In the genomic region with DNA sequence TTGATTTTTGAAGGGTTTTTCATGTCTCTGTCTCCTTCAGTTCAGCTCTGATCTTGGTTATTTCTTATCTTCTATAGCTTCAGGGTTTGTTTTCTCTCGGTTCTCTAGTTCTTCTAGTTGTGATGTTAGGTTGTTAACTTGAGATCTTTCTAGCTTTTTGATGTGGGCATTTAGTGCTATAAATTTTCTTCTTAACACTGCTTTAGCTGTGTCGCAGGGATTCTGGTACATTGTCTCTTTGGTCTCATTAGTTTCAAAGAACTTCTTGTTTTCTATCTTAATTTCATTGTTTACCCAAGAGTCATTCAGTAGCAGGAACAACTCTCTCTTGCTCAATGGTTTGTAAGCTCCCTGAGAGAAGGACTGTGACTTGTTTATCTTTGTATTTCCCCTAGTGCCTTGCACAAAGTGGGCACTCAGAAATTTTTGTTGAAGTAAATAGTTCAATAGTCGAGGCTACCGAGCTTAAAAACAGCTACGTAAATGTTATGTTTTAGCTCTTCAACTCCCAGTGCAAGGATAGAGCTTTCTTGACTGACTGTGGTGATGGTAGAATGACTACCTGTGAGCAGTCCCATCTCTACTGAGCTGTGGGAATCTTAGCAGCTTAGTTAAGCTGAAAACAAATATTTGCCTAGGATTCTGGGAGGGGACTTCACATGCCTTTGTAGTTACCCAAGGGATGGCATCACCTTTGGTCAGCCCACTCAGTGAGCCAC, we compare ENCODE assay signal across 21 cellular contexts.
"Had no signal": no experiment of that assay in that cellular context is flagged by ENCODE, and none has a peak within 500 bp of the region (broad histone marks: within the 10 kb centered on the region; RNA-seq: fewer than 3 reads in every experiment).

No MANE protein-coding gene starts in this region.

- ATAC-seq: activated naive CD4-positive, alpha-beta T cell treated with anti-CD3 and anti-CD28 coated beads, Interleukin-2, amount 50 U/mL, for 72 hours; mucosa of descending colon; sciatic nerve; stimulated activated memory B cell treated with anti-CD40 and anti-IgM and Interleukin-4, amounts not matched to agents 10 μg/mL and 1 μg/mL and 100 μg/mL, for 72 hours; upper lobe of right lung had no signal

- FAIRE-seq: endothelial cell of umbilical vein had no signal

- H3K4me1 ChIP-seq: adrenal gland, upper lobe of right lung had no signal

- H3K4me2 ChIP-seq: smooth muscle cell had no signal

- H3K4me3 ChIP-seq: adrenal gland, cardiac muscle cell, mucosa of descending colon, ovary, smooth muscle cell, upper lobe of right lung had no signal

- H3K36me3 ChIP-seq: adrenal gland, cardiac muscle cell, ovary, upper lobe of right lung had no signal

- H3K9me3 Mint-ChIP-seq: activated T-helper 1 cell treated with anti-CD3 and anti-CD28 coated beads, Interleukin-12 subunit alpha, Interleukin-12 subunit beta, Interleukin-2, Interleukin-4 antibody, amounts not matched to agents 30 ng/mL and 10 ng/mL and 1 ng/mL, durations not matched to agents 14 hours and 24 hours and 36 hours had no signal

- H3K27me3 ChIP-seq: adrenal gland, cardiac muscle cell, ovary, upper lobe of right lung had no signal

- H3K27ac ChIP-seq: adrenal gland, cardiac muscle cell, ovary, upper lobe of right lung, VCaP had no signal

- H3K27ac Mint-ChIP-seq: activated naive CD4-positive, alpha-beta T cell treated with anti-CD3 and anti-CD28 coated beads, Interleukin-2, amount 50 U/mL, for 72 hours; activated T-helper 1 cell treated with anti-CD3 and anti-CD28 coated beads, Interleukin-12 subunit alpha, Interleukin-12 subunit beta, Interleukin-2, Interleukin-4 antibody, amounts not matched to agents 30 ng/mL and 10 ng/mL and 1 ng/mL, durations not matched to agents 14 hours and 24 hours and 36 hours; naive B cell; stimulated activated memory B cell treated with anti-CD40 and anti-IgM and Interleukin-4, amounts not matched to agents 10 μg/mL and 1 μg/mL and 100 μg/mL, for 72 hours had no signal

- H3K9me3 ChIP-seq: adrenal gland, mucosa of descending colon, upper lobe of right lung had no signal

- H3K4me1 Mint-ChIP-seq: naive B cell; stimulated activated memory B cell treated with anti-CD40 and anti-IgM and Interleukin-4, amounts not matched to agents 10 μg/mL and 1 μg/mL and 100 μg/mL, for 72 hours had no signal

- H3K4me3 Mint-ChIP-seq: activated T-helper 1 cell treated with anti-CD3 and anti-CD28 coated beads, Interleukin-12 subunit alpha, Interleukin-12 subunit beta, Interleukin-2, Interleukin-4 antibody, amounts not matched to agents 30 ng/mL and 10 ng/mL and 1 ng/mL, durations not matched to agents 14 hours and 24 hours and 36 hours; naive B cell; stimulated activated memory B cell treated with anti-CD40 and anti-IgM and Interleukin-4, amounts not matched to agents 10 μg/mL and 1 μg/mL and 100 μg/mL, for 72 hours had no signal

- H3K36me3 Mint-ChIP-seq: activated naive CD4-positive, alpha-beta T cell treated with anti-CD3 and anti-CD28 coated beads, Interleukin-2, amount 50 U/mL, for 72 hours; naive B cell; stimulated activated memory B cell treated with anti-CD40 and anti-IgM and Interleukin-4, amounts not matched to agents 10 μg/mL and 1 μg/mL and 100 μg/mL, for 72 hours had no signal

- DNase-seq: activated CD4-positive, alpha-beta T cell treated with anti-CD3 and anti-CD28 coated beads for 1 hour; activated gamma-delta T cell treated with Interleukin-2 at 50 U/mL for 16 hours; activated T-cell treated with anti-CD3 and anti-CD28 coated beads for 4 hours; adrenal gland; dermis blood vessel endothelial cell; effector memory CD4-positive, alpha-beta T cell; mucosa of descending colon; naive B cell; ovary; stimulated activated CD4-positive, alpha-beta T cell treated with anti-CD3 and anti-CD28 coated beads, Interleukin-4, amount 100 ng/mL, for 1 hour; SW 1271; T-helper 2 cell; upper lobe of right lung had no signal
